Comparison of ENCODE assay signal across 11 cellular contexts in genomic region chr3:148084931-148085330, GRCh38.
DNase-seq lines count a peak whose midpoint lies in the region; ATAC-seq, FAIRE-seq and TF ChIP-seq lines count a peak whose summit lies in the region.
"Had no signal": no experiment of that assay in that cellular context is flagged by ENCODE, and none has a peak within 500 bp of the region (broad histone marks: within the 10 kb centered on the region; RNA-seq: fewer than 3 reads in every experiment).

No MANE protein-coding gene starts in this region.

- CTCF ChIA-PET in GM12878 (lab: Yijun Ruan, JAX), result interaction anchor here (1.1 to 3.4 kb wide), 2 partner anchors 8 to 9 kb away, joined by 3 to 39 read pairs; no protein-coding TSS in a partner anchor

- WGBS in GM12878 (ENCODE audit: insufficient coverage, insufficient replicate concordance, low lambda C conversion rate, missing lambda C conversion rate), result 54% methylated on average over 4 of the region's 4 CpGs
- 73 to 83% (median 80%) methylated on average over 4 of the region's 4 CpGs for WGBS in adrenal gland, 4 donors

- H3K4me3 Mint-ChIP-seq in stimulated activated effector memory CD8-positive, alpha-beta T cell treated with anti-CD3 and anti-CD28 coated beads, Interleukin-12 subunit alpha, Interleukin-12 subunit beta, amount 100 ng/mL, for 72 hours, result no peak overlapping the region
- H3K4me3 Mint-ChIP-seq: CD4-positive, alpha-beta T cell; central memory CD8-positive, alpha-beta T cell had no signal

- in situ Hi-C loops in GM12878 (cut with MboI), result no loop called here

- peaks cover 12% of the 10 kb centered on the region for H3K9me3 Mint-ChIP-seq in stimulated activated effector memory CD8-positive, alpha-beta T cell treated with anti-CD3 and anti-CD28 coated beads, Interleukin-12 subunit alpha, Interleukin-12 subunit beta, amount 100 ng/mL, for 72 hours
- H3K9me3 Mint-ChIP-seq: CD4-positive, alpha-beta T cell had no signal

- peak; percentile 45 for DNase-seq in GM12878 (ENCODE audit: low read depth, low spot score)
- no peak for DNase-seq in stimulated activated CD4-positive, alpha-beta T cell treated with anti-CD3 and anti-CD28 coated beads, Interleukin-4, amount 100 ng/mL, for 1 hour
- DNase-seq in stimulated activated effector memory CD8-positive, alpha-beta T cell treated with anti-CD3 and anti-CD28 coated beads, Interleukin-12 subunit alpha, Interleukin-12 subunit beta, amount 100 ng/mL, for 72 hours (ENCODE audit: low spot score in 2 of 2), result no peak
- no peak for DNase-seq in adrenal gland
- DNase-seq in NCI-H524 (lab: John Stamatoyannopoulos, UW), result no peak
- DNase-seq: CD4-positive, alpha-beta T cell; foreskin keratinocyte had no signal

- TF ChIP-seq CTCF in GM12878 (IDR thresholded peaks at IDR 0.05 in 2 of 3, conservative IDR thresholded peaks at IDR 0.05 in 1 of 3; ENCODE audit: control insufficient read depth in 2 of 3, extremely low read depth in 1 of 3, insufficient read depth in 1 of 3, low read depth in 3 of 3, low read length in 3 of 3), result no peak
- no peak for TF ChIP-seq CTCF in adrenal gland (IDR thresholded peaks at IDR 0.05)

- no peak for TF ChIP-seq POLR2A in GM12878 (IDR thresholded peaks at IDR 0.05; ENCODE audit: low read depth, low read length)
- no peak for TF ChIP-seq POLR2A in adrenal gland (IDR thresholded peaks at IDR 0.05)

- no peaks in the 10 kb centered on the region for H4K20me1 ChIP-seq in GM12878 (ENCODE audit: control insufficient read depth, insufficient read depth)

- no peak overlapping the region for H3K27ac Mint-ChIP-seq in stimulated activated effector memory CD8-positive, alpha-beta T cell treated with anti-CD3 and anti-CD28 coated beads, Interleukin-12 subunit alpha, Interleukin-12 subunit beta, amount 100 ng/mL, for 72 hours
- H3K27ac Mint-ChIP-seq: CD4-positive, alpha-beta T cell had no signal

- no peak overlapping the region for H3K9ac ChIP-seq in GM12878 (ENCODE audit: control insufficient read depth, insufficient read depth, low read length)

- no peak for TF ChIP-seq EP300 in GM12878 (IDR thresholded peaks at IDR 0.05; ENCODE audit: borderline replicate concordance in 1 of 2, control insufficient read depth in 1 of 2, low read depth in 2 of 2, low read length in 2 of 2)

- H3K36me3 Mint-ChIP-seq in stimulated activated effector memory CD8-positive, alpha-beta T cell treated with anti-CD3 and anti-CD28 coated beads, Interleukin-12 subunit alpha, Interleukin-12 subunit beta, amount 100 ng/mL, for 72 hours, result no peaks in the 10 kb centered on the region

- H3K9me3 ChIP-seq in GM12878 (replicated peaks; ENCODE audit: control insufficient read depth, insufficient read depth, low read length) (no peaks in the 10 kb centered on the region), adrenal gland (replicated peaks in 1 of 3) (no peaks in the 10 kb centered on the region)

- no peak overlapping the region for H3K4me2 ChIP-seq in GM12878 (ENCODE audit: control insufficient read depth, insufficient read depth)

- SMC1A ChIA-PET in GM12878 (lab: Charles Lee; ENCODE audit: uncharacterized antibody, unreplicated experiment), result interaction anchor here (0.7 to 4.3 kb wide), 5 partner anchors 7 to 196 kb away, joined by 3 to 30 read pairs (median 8); no protein-coding TSS in a partner anchor

- H3K4me1 ChIP-seq in GM12878 (ENCODE audit: control insufficient read depth, insufficient read depth, low read length) (no peaks in the 10 kb centered on the region), adrenal gland (replicated peaks in 1 of 2) (no peaks in the 10 kb centered on the region)
- H3K4me1 ChIP-seq: foreskin keratinocyte had no signal

- RAD21 ChIA-PET in GM12878 (lab: Charles Lee; ENCODE audit: unreplicated experiment), result interaction anchor here (1.0 to 1.6 kb wide), 4 partner anchors 8 to 372 kb away, joined by 3 to 5 read pairs (median 4); no protein-coding TSS in a partner anchor

- intact Hi-C loops in GM12878 (cut with micrococcal nuclease; ENCODE audit: unreplicated experiment) (loop anchor here (5.0 kb wide), 2 partner anchors 212 to 232 kb away; no protein-coding TSS in a partner anchor), adrenal gland (cut with DNase I) (no loop called here)

- H2AFZ ChIP-seq in GM12878 (ENCODE audit: control insufficient read depth, low read depth, low read length), result peak overlapping the region; percentile 63

- POLR2A ChIA-PET in GM12878 (lab: Charles Lee), result interaction anchor here (0.5 kb wide), 1 partner anchor 19 kb away, joined by 3 read pairs; no protein-coding TSS in a partner anchor

- H3K4me1 Mint-ChIP-seq in stimulated activated effector memory CD8-positive, alpha-beta T cell treated with anti-CD3 and anti-CD28 coated beads, Interleukin-12 subunit alpha, Interleukin-12 subunit beta, amount 100 ng/mL, for 72 hours, result no peaks in the 10 kb centered on the region
- H3K4me1 Mint-ChIP-seq: central memory CD8-positive, alpha-beta T cell had no signal

- BruUV-seq in GM12878 (replicated peaks; lab: Mats Ljungman, UMichigan), result no TSS peak

- peak; percentile 94 for ATAC-seq in GM18498 (IDR thresholded peaks at IDR 0.05; ENCODE audit: unreplicated experiment)
- peak; percentile 94 for ATAC-seq in GM21360 (IDR thresholded peaks at IDR 0.05; ENCODE audit: unreplicated experiment)
- ATAC-seq in HG03095 (IDR thresholded peaks at IDR 0.05; ENCODE audit: unreplicated experiment), result peak; percentile 85
- peak; percentile 98 for ATAC-seq in GM12878
- ATAC-seq in stimulated activated effector memory CD8-positive, alpha-beta T cell treated with anti-CD3 and anti-CD28 coated beads, Interleukin-12 subunit alpha, Interleukin-12 subunit beta, amount 100 ng/mL, for 72 hours, result no peak
- ATAC-seq: foreskin keratinocyte had no signal

- H3K4me3 ChIP-seq in GM12878 (no peak overlapping the region), adrenal gland (no peak overlapping the region)

- no peaks in the 10 kb centered on the region for H3K27me3 ChIP-seq in GM12878 (replicated peaks in 1 of 2; ENCODE audit: control insufficient read depth in 2 of 2, insufficient read depth in 2 of 2, low read length in 1 of 2)
- no peaks in the 10 kb centered on the region for H3K27me3 ChIP-seq in adrenal gland
- H3K27me3 ChIP-seq: foreskin keratinocyte had no signal

- H3K27ac ChIP-seq in GM12878 (ENCODE audit: control insufficient read depth, insufficient read depth) (no peak overlapping the region), adrenal gland (no peak overlapping the region)
- H3K27ac ChIP-seq: foreskin keratinocyte had no signal

- H3K36me3 ChIP-seq in GM12878 (ENCODE audit: control insufficient read depth in 2 of 2, insufficient read depth in 2 of 2, low read length in 1 of 2) (no peaks in the 10 kb centered on the region), adrenal gland (replicated peaks in 1 of 2) (no peaks in the 10 kb centered on the region)

- TF ChIP-seq RAD21 in GM12878 (IDR thresholded peaks at IDR 0.05; ENCODE audit: insufficient read depth, low read depth, low read length), result no peak

- peak; percentile 95 for FAIRE-seq in GM12878 (lab: Jason Lieb, UNC)

- H3K79me2 ChIP-seq in GM12878 (ENCODE audit: control insufficient read depth, insufficient read depth, low read length), result no peaks in the 10 kb centered on the region

TF ChIP-seq in GM12878, 131 proteins besides CTCF, POLR2A, EP300 and RAD21:
- TF ChIP-seq POLR2AphosphoS2 (IDR thresholded peaks at IDR 0.05; ENCODE audit: low read depth, low read length) (no peak), RELB (IDR thresholded peaks at IDR 0.05; ENCODE audit: low read depth) (no peak), NFIC (IDR thresholded peaks at IDR 0.05; ENCODE audit: low read depth, low read length) (no peak), PKNOX1 (IDR thresholded peaks at IDR 0.05) (peak; percentile 82), RELA (IDR thresholded peaks at IDR 0.05; ENCODE audit: borderline replicate concordance, partially characterized antibody) (no peak), CREB1 (IDR thresholded peaks at IDR 0.05; ENCODE audit: low read depth) (no peak), NR2C1 (IDR thresholded peaks at IDR 0.05) (no peak), ZNF384 (IDR thresholded peaks at IDR 0.05; ENCODE audit: borderline replicate concordance, low read depth, low read length) (no peak), EED (IDR thresholded peaks at IDR 0.05; ENCODE audit: low read depth) (no peak), MXI1 (IDR thresholded peaks at IDR 0.05; ENCODE audit: low read depth, low read length) (peak; percentile 36; the same call in 1 of the 2 replicates)
